ENCODE assay signal across 20 cellular contexts in genomic region chr7:149721084-149721601, GRCh38. TPM values are rescaled to one million over a fixed set of nuclear protein-coding genes. Genes with fewer than 3 reads are reported as not detected.
A peak's percentile ranks its signal among the peaks of the same experiment; 100 is the strongest.
DNase-seq lines count a peak whose midpoint lies in the region; ATAC-seq and TF ChIP-seq lines count a peak whose summit lies in the region.
"Had no signal": no experiment of that assay in that cellular context is flagged by ENCODE, and none has a peak within 500 bp of the region (broad histone marks: within the 10 kb centered on the region; RNA-seq: fewer than 3 reads in every experiment).

No MANE protein-coding gene starts in this region.

- H3K4me3 ChIP-seq in spleen (no peak overlapping the region), right lobe of liver (no peak overlapping the region)
- H3K4me3 ChIP-seq: body of pancreas, hepatocyte, MG63, testis had no signal

- no peak for TF ChIP-seq CTCF in VCaP (conservative IDR thresholded peaks at IDR 0.05)
- no peak for TF ChIP-seq CTCF in spleen (IDR thresholded peaks at IDR 0.05 in 8 of 11, conservative IDR thresholded peaks at IDR 0.05 in 3 of 11)
- TF ChIP-seq CTCF in right lobe of liver (IDR thresholded peaks at IDR 0.05), result no peak

- H3K27me3 ChIP-seq in spleen (replicated peaks in 1 of 7) (no peaks in the 10 kb centered on the region), right lobe of liver (no peaks in the 10 kb centered on the region)
- H3K27me3 ChIP-seq: body of pancreas, foreskin keratinocyte, hepatocyte, MG63, testis had no signal

- H3K36me3 ChIP-seq in spleen (peaks cover 0 to 72% (median 52%) of the 10 kb centered on the region in 6 donors), right lobe of liver (no peaks in the 10 kb centered on the region)
- H3K36me3 ChIP-seq: MG63 had no signal

- DNase-seq in left lobe of liver (ENCODE audit: low spot score) (peak; percentile 38), spleen (peak; percentile 51), right lobe of liver (no peak), RKO (ENCODE audit: low spot score) (no peak)
- DNase-seq: activated CD4-positive, alpha-beta memory T cell treated with anti-CD3 and anti-CD28 coated beads for 36 hours; activated gamma-delta T cell; effector memory CD8-positive, alpha-beta T cell; foreskin keratinocyte; MG63; NCI-H1417 treated with DMSO at 0.1 percent for 48 hours; NCI-H2107; SHP77; stimulated activated naive CD4-positive, alpha-beta T cell had no signal

- 86 to 91% (median 90%) methylated on average over 12 to 16 of the region's 16 CpGs for WGBS in spleen, 5 donors
- WGBS in right lobe of liver (ENCODE audit: insufficient coverage, low coverage, low lambda C conversion rate, missing lambda C conversion rate), result no CpG with 5 or more reads among the region's 16 CpGs

- H3K4me1 ChIP-seq in spleen (peaks cover 0 to 25% (median under 1%) of the 10 kb centered on the region in 6 donors), right lobe of liver (peaks cover 0 to 11% (median 3%) of the 10 kb centered on the region in 4 donors)

- no peaks in the 10 kb centered on the region for H3K9me3 ChIP-seq in spleen
- H3K9me3 ChIP-seq in right lobe of liver, result no peaks in the 10 kb centered on the region
- H3K9me3 ChIP-seq: body of pancreas, MG63, testis had no signal

- no peak for TF ChIP-seq POLR2A in spleen (IDR thresholded peaks at IDR 0.05)
- TF ChIP-seq POLR2A in right lobe of liver (IDR thresholded peaks at IDR 0.05), result no peak

- H3K27ac ChIP-seq in VCaP (peak overlapping the region; percentile 66), spleen (no peak overlapping the region), right lobe of liver (no peak overlapping the region)
- H3K27ac ChIP-seq: foreskin keratinocyte, hepatocyte, testis had no signal

- intact Hi-C loops in spleen (cut with DNase I; ENCODE audit: low total_unique reads), result no loop called here
- intact Hi-C loops in right lobe of liver (cut with DNase I), result no loop called here

- ATAC-seq in GM19025 (IDR thresholded peaks at IDR 0.05; ENCODE audit: low read depth, unreplicated experiment) (peak; percentile 2), left lobe of liver (no peak), HG02623 (IDR thresholded peaks at IDR 0.05; ENCODE audit: unreplicated experiment) (no peak), right lobe of liver (no peak)
- ATAC-seq: esophagus mucosa, foreskin keratinocyte had no signal

RNA-seq across cellular contexts. Expression of gene ZNF467, which starts 52.2 kb away (rescaled TPM):
- total RNA-seq in left lobe of liver (18.9 TPM), spleen (10 to 100 TPM; 25.5 to 48.5 (median 37.6) TPM), right lobe of liver (10 to 100 TPM in 1 of 6 experiments, 1 to 10 TPM in 5; 3.6 to 14.6 (median 5.8) TPM)
- polyA plus RNA-seq in spleen, result 10 to 100 TPM in 2 of 3 donors, 1 to 10 TPM in 1; 6.0 to 15.2 (median 12.8) TPM

Comparison
In these comparisons a context has a peak if more than half of its experiments do, and no peak if none do; other contexts are left out.
1. DNase-seq: peak in left lobe of liver (single experiment) and spleen (single experiment); none in right lobe of liver (0 of 3) and RKO (single experiment).